1 cellular context compared by ENCODE assay signal in genomic region chr6:31400467-31401289, GRCh38.
A peak's percentile ranks its signal among the peaks of the same experiment; 100 is the strongest.
TF ChIP-seq lines count a peak whose summit lies in the region.

No MANE protein-coding gene starts in this region.

TF ChIP-seq in HEK293, 187 proteins besides CTCF, POLR2A, EP300 and RAD21 (continued from another document):
- TF ChIP-seq, protein P1, sequence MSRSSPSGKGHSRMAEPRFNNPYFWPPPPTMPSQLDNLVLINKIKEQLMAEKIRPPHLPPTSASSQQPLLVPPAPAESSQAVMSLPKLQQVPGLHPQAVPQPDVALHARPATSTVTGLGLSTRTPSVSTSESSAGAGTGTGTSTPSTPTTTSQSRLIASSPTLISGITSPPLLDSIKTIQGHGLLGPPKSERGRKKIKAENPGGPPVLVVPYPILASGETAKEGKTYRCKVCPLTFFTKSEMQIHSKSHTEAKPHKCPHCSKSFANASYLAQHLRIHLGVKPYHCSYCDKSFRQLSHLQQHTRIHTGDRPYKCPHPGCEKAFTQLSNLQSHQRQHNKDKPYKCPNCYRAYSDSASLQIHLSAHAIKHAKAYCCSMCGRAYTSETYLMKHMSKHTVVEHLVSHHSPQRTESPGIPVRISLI (tag by site-specific recombination; IDR thresholded peaks at IDR 0.05), result no peak
- TF ChIP-seq, protein P2, sequence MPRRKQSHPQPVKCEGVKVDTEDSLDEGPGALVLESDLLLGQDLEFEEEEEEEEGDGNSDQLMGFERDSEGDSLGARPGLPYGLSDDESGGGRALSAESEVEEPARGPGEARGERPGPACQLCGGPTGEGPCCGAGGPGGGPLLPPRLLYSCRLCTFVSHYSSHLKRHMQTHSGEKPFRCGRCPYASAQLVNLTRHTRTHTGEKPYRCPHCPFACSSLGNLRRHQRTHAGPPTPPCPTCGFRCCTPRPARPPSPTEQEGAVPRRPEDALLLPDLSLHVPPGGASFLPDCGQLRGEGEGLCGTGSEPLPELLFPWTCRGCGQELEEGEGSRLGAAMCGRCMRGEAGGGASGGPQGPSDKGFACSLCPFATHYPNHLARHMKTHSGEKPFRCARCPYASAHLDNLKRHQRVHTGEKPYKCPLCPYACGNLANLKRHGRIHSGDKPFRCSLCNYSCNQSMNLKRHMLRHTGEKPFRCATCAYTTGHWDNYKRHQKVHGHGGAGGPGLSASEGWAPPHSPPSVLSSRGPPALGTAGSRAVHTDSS (tag by site-specific recombination; IDR thresholded peaks at IDR 0.05), result no peak
- TF ChIP-seq, protein P3, sequence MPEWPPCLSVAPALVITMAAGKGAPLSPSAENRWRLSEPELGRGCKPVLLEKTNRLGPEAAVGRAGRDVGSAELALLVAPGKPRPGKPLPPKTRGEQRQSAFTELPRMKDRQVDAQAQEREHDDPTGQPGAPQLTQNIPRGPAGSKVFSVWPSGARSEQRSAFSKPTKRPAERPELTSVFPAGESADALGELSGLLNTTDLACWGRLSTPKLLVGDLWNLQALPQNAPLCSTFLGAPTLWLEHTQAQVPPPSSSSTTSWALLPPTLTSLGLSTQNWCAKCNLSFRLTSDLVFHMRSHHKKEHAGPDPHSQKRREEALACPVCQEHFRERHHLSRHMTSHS (tag by site-specific recombination; IDR thresholded peaks at IDR 0.05), result no peak
- TF ChIP-seq ZNF350 (tag by site-specific recombination; IDR thresholded peaks at IDR 0.05) (no peak), ZBTB7A (tag by site-specific recombination; IDR thresholded peaks at IDR 0.05; ENCODE audit: low read depth) (no peak), ZNF473 (tag by site-specific recombination; IDR thresholded peaks at IDR 0.05) (no peak), ZNF146 (tag by site-specific recombination; IDR thresholded peaks at IDR 0.05) (no peak), ZNF514 (tag by site-specific recombination; IDR thresholded peaks at IDR 0.05) (no peak), ZNF600 (tag by site-specific recombination; IDR thresholded peaks at IDR 0.05) (no peak), ZNF248 (tag by site-specific recombination; IDR thresholded peaks at IDR 0.05) (no peak), SP3 (tag by site-specific recombination; IDR thresholded peaks at IDR 0.05) (peak; percentile 40), TCF7L2 (IDR thresholded peaks at IDR 0.05; ENCODE audit: borderline replicate concordance, low read depth, low read length) (no peak), ZNF791 (tag by site-specific recombination; IDR thresholded peaks at IDR 0.05) (no peak), ZNF19 (tag by site-specific recombination; IDR thresholded peaks at IDR 0.05; ENCODE audit: low read depth) (no peak), ZNF175 (tag by site-specific recombination; IDR thresholded peaks at IDR 0.05) (no peak), SALL2 (tag by site-specific recombination; IDR thresholded peaks at IDR 0.05; ENCODE audit: borderline replicate concordance) (no peak), ZNF335 (tag by site-specific recombination; conservative IDR thresholded peaks at IDR 0.05) (peak; percentile 76), MEIS1 (CRISPR knock-in tag; IDR thresholded peaks at IDR 0.05; ENCODE audit: borderline replicate concordance) (no peak), EGR2 (tag by site-specific recombination; IDR thresholded peaks at IDR 0.05; ENCODE audit: low read depth) (no peak; the same call in 1 of the 2 replicates), ZNF670 (tag by site-specific recombination; IDR thresholded peaks at IDR 0.05; ENCODE audit: low read depth) (no peak), OVOL3 (tag by site-specific recombination; IDR thresholded peaks at IDR 0.05) (no peak), ZNF530 (tag by site-specific recombination; IDR thresholded peaks at IDR 0.05; ENCODE audit: low read depth) (no peak), KLF9 (tag by site-specific recombination; IDR thresholded peaks at IDR 0.05; ENCODE audit: low read depth) (peak; percentile 59), ZNF138 (tag by site-specific recombination; IDR thresholded peaks at IDR 0.05; ENCODE audit: borderline replicate concordance) (no peak), ZNF701 (tag by site-specific recombination; IDR thresholded peaks at IDR 0.05) (no peak), ZNF394 (tag by site-specific recombination; IDR thresholded peaks at IDR 0.05; ENCODE audit: borderline replicate concordance) (no peak), YY1 (tag by site-specific recombination; IDR thresholded peaks at IDR 0.05) (peak; percentile 69; the same call in 1 of the 2 replicates), ZNF610 (tag by site-specific recombination; IDR thresholded peaks at IDR 0.05; ENCODE audit: borderline replicate concordance) (no peak), PRDM6 (tag by site-specific recombination; IDR thresholded peaks at IDR 0.05) (no peak), SP2 (tag by site-specific recombination; IDR thresholded peaks at IDR 0.05) (no peak; the same call in 1 of the 2 replicates), ZNF48 (tag by site-specific recombination; IDR thresholded peaks at IDR 0.05) (no peak), ZNF18 (tag by site-specific recombination; IDR thresholded peaks at IDR 0.05) (no peak)
- TF ChIP-seq, protein P4, sequence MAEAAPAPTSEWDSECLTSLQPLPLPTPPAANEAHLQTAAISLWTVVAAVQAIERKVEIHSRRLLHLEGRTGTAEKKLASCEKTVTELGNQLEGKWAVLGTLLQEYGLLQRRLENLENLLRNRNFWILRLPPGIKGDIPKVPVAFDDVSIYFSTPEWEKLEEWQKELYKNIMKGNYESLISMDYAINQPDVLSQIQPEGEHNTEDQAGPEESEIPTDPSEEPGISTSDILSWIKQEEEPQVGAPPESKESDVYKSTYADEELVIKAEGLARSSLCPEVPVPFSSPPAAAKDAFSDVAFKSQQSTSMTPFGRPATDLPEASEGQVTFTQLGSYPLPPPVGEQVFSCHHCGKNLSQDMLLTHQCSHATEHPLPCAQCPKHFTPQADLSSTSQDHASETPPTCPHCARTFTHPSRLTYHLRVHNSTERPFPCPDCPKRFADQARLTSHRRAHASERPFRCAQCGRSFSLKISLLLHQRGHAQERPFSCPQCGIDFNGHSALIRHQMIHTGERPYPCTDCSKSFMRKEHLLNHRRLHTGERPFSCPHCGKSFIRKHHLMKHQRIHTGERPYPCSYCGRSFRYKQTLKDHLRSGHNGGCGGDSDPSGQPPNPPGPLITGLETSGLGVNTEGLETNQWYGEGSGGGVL (tag by site-specific recombination; IDR thresholded peaks at IDR 0.05), result no peak; the same call in 1 of the 2 replicates
- TF ChIP-seq, protein P5, sequence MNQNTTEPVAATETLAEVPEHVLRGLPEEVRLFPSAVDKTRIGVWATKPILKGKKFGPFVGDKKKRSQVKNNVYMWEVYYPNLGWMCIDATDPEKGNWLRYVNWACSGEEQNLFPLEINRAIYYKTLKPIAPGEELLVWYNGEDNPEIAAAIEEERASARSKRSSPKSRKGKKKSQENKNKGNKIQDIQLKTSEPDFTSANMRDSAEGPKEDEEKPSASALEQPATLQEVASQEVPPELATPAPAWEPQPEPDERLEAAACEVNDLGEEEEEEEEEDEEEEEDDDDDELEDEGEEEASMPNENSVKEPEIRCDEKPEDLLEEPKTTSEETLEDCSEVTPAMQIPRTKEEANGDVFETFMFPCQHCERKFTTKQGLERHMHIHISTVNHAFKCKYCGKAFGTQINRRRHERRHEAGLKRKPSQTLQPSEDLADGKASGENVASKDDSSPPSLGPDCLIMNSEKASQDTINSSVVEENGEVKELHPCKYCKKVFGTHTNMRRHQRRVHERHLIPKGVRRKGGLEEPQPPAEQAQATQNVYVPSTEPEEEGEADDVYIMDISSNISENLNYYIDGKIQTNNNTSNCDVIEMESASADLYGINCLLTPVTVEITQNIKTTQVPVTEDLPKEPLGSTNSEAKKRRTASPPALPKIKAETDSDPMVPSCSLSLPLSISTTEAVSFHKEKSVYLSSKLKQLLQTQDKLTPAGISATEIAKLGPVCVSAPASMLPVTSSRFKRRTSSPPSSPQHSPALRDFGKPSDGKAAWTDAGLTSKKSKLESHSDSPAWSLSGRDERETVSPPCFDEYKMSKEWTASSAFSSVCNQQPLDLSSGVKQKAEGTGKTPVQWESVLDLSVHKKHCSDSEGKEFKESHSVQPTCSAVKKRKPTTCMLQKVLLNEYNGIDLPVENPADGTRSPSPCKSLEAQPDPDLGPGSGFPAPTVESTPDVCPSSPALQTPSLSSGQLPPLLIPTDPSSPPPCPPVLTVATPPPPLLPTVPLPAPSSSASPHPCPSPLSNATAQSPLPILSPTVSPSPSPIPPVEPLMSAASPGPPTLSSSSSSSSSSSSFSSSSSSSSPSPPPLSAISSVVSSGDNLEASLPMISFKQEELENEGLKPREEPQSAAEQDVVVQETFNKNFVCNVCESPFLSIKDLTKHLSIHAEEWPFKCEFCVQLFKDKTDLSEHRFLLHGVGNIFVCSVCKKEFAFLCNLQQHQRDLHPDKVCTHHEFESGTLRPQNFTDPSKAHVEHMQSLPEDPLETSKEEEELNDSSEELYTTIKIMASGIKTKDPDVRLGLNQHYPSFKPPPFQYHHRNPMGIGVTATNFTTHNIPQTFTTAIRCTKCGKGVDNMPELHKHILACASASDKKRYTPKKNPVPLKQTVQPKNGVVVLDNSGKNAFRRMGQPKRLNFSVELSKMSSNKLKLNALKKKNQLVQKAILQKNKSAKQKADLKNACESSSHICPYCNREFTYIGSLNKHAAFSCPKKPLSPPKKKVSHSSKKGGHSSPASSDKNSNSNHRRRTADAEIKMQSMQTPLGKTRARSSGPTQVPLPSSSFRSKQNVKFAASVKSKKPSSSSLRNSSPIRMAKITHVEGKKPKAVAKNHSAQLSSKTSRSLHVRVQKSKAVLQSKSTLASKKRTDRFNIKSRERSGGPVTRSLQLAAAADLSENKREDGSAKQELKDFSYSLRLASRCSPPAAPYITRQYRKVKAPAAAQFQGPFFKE (tag by site-specific recombination; IDR thresholded peaks at IDR 0.05; ENCODE audit: borderline replicate concordance), result 0 out of 2 replicates have a peak, but pooled peaks have one; percentile 18
- TF ChIP-seq, protein P6, sequence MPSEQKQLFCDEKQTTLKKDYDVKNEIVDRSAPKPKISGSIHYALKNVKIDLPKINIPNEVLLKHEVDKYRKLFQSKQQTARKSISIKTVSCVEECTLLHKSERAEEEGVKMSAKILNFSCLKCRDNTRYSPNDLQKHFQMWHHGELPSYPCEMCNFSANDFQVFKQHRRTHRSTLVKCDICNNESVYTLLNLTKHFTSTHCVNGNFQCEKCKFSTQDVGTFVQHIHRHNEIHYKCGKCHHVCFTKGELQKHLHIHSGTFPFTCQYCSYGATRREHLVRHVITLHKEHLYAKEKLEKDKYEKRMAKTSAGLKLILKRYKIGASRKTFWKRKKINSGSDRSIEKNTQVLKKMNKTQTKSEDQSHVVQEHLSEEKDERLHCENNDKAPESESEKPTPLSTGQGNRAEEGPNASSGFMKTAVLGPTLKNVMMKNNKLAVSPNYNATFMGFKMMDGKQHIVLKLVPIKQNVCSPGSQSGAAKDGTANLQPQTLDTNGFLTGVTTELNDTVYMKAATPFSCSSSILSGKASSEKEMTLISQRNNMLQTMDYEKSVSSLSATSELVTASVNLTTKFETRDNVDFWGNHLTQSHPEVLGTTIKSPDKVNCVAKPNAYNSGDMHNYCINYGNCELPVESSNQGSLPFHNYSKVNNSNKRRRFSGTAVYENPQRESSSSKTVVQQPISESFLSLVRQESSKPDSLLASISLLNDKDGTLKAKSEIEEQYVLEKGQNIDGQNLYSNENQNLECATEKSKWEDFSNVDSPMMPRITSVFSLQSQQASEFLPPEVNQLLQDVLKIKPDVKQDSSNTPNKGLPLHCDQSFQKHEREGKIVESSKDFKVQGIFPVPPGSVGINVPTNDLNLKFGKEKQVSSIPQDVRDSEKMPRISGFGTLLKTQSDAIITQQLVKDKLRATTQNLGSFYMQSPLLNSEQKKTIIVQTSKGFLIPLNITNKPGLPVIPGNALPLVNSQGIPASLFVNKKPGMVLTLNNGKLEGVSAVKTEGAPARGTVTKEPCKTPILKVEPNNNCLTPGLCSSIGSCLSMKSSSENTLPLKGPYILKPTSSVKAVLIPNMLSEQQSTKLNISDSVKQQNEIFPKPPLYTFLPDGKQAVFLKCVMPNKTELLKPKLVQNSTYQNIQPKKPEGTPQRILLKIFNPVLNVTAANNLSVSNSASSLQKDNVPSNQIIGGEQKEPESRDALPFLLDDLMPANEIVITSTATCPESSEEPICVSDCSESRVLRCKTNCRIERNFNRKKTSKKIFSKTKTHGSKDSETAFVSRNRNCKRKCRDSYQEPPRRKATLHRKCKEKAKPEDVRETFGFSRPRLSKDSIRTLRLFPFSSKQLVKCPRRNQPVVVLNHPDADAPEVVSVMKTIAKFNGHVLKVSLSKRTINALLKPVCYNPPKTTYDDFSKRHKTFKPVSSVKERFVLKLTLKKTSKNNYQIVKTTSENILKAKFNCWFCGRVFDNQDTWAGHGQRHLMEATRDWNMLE (tag by site-specific recombination; conservative IDR thresholded peaks at IDR 0.05; ENCODE audit: low read depth), result no peak
TF ChIP-seq in HEK293: peak in this region for 22.
